In genomic region chr1:37033355-37034291, GRCh38 we compare ENCODE assay signal across 1 cellular context.
A peak's percentile ranks its signal among the peaks of the same experiment; 100 is the strongest.
TF ChIP-seq lines count a peak whose summit lies in the region.

No MANE protein-coding gene starts in this region.

TF ChIP-seq in WTC11, 78 proteins besides CTCF, POLR2A, EP300 and RAD21 (continued from another document):
- TF ChIP-seq ZNF281 (CRISPR knock-in tag; IDR thresholded peaks at IDR 0.05) (no peak), MXD4 (CRISPR knock-in tag; IDR thresholded peaks at IDR 0.05; ENCODE audit: borderline replicate concordance) (no peak), ZNF423 (CRISPR knock-in tag; IDR thresholded peaks at IDR 0.05) (0 out of 2 replicates have a peak, but pooled peaks have one; percentile 26), ZNF416 (CRISPR knock-in tag; IDR thresholded peaks at IDR 0.05) (no peak), GRHL2 (CRISPR knock-in tag; IDR thresholded peaks at IDR 0.05; ENCODE audit: insufficient replicate concordance, severe bottlenecking) (no peak), ZNF396 (CRISPR knock-in tag; IDR thresholded peaks at IDR 0.05; ENCODE audit: borderline replicate concordance) (no peak), ARID4B (CRISPR knock-in tag; IDR thresholded peaks at IDR 0.05; ENCODE audit: borderline replicate concordance) (no peak), ZNF138 (CRISPR knock-in tag; conservative IDR thresholded peaks at IDR 0.05) (no peak), ZMAT4 (CRISPR knock-in tag; IDR thresholded peaks at IDR 0.05) (no peak)
